In genomic region chr13:87084192-87084591, GRCh38 we compare ENCODE assay signal across 14 cellular contexts.
"Had no signal": no experiment of that assay in that cellular context is flagged by ENCODE, and none has a peak within 500 bp of the region (broad histone marks: within the 10 kb centered on the region; RNA-seq: fewer than 3 reads in every experiment).

No MANE protein-coding gene starts in this region.

- H3K9me3 ChIP-seq: colonic mucosa, neutrophil, thoracic aorta had no signal

- DNase-seq: activated CD4-positive, alpha-beta T cell treated with anti-CD3 and anti-CD28 coated beads, Interleukin-2, amount 50 U/mL, for 1 hour; activated naive CD4-positive, alpha-beta T cell; activated naive CD8-positive, alpha-beta T cell treated with anti-CD3 and anti-CD28 coated beads, Interleukin-2, amount 10 ng/mL, durations not matched to agents 7 days and 5 days; central memory CD4-positive, alpha-beta T cell; colonic mucosa; head of caudate nucleus; mammary epithelial cell; naive thymus-derived CD8-positive, alpha-beta T cell; stimulated activated CD4-positive, alpha-beta T cell treated with anti-CD3 and anti-CD28 coated beads, Interleukin-12 subunit alpha, Interleukin-12 subunit beta, amount 100 ng/mL, for 4 hours; T-helper 2 cell had no signal

- H3K4me3 ChIP-seq: colonic mucosa, thoracic aorta had no signal

- ATAC-seq: naive thymus-derived CD8-positive, alpha-beta T cell; stimulated activated effector memory CD8-positive, alpha-beta T cell treated with anti-CD3 and anti-CD28 coated beads, Interleukin-12 subunit alpha, Interleukin-12 subunit beta, amount 100 ng/mL, for 72 hours had no signal

- H3K9ac ChIP-seq: parathyroid adenoma had no signal

- H3K27ac ChIP-seq: colonic mucosa, neutrophil, parathyroid adenoma, thoracic aorta had no signal

- H2AFZ ChIP-seq: parathyroid adenoma had no signal

- H3K27me3 ChIP-seq: colonic mucosa, neutrophil had no signal

- H3K4me1 ChIP-seq: colonic mucosa, parathyroid adenoma had no signal

- H3K79me2 ChIP-seq: parathyroid adenoma had no signal

- H3K36me3 ChIP-seq: colonic mucosa, neutrophil, thoracic aorta had no signal
